ENCODE assay signal across 28 cellular contexts in genomic region chr10:83458611-83459010, GRCh38.
DNase-seq lines count a peak whose midpoint lies in the region; ATAC-seq, FAIRE-seq and TF ChIP-seq lines count a peak whose summit lies in the region.
"Had no signal": no experiment of that assay in that cellular context is flagged by ENCODE, and none has a peak within 500 bp of the region (broad histone marks: within the 10 kb centered on the region; RNA-seq: fewer than 3 reads in every experiment).

No MANE protein-coding gene starts in this region.

- H3K27ac ChIP-seq in heart left ventricle (no peak overlapping the region), PC-9 (no peak overlapping the region), kidney (ENCODE audit: low read depth in 2 of 2, low read length in 2 of 2) (no peak overlapping the region), aorta (ENCODE audit: low read depth in 1 of 2, low read length in 2 of 2) (no peak overlapping the region), uterus (no peak overlapping the region)
- H3K27ac ChIP-seq: 22Rv1, A549, BLaER1 had no signal

- H3K27ac Mint-ChIP-seq in T-helper 17 cell: no peak overlapping the region
- H3K27ac Mint-ChIP-seq: CD14-positive monocyte; CD4-positive, alpha-beta memory T cell; CD4-positive, CD25-positive, alpha-beta regulatory T cell; CD8-positive, alpha-beta memory T cell had no signal

- no peak overlapping the region for H3K4me2 ChIP-seq in PC-9
- H3K4me2 ChIP-seq: A549, BLaER1 had no signal

- intact Hi-C loops in Right ventricle myocardium inferior (cut with DNase I): no loop called here
- intact Hi-C loops in heart left ventricle (cut with DNase I): no loop called here
- intact Hi-C loops in PC-9 (cut with micrococcal nuclease; ENCODE audit: unreplicated experiment): no loop called here
- intact Hi-C loops in kidney (cut with DNase I): no loop called here
- intact Hi-C loops in aorta (cut with DNase I): no loop called here
- intact Hi-C loops in uterus (cut with DNase I; ENCODE audit: low total_unique reads): no loop called here

- BruUV-seq in PC-9 (replicated peaks; lab: Mats Ljungman, UMichigan): no TSS peak

- H3F3A ChIP-seq in PC-9 (ENCODE audit: insufficient read depth, low read depth): no peaks in the 10 kb centered on the region

- H3K4me3 ChIP-seq in heart left ventricle: no peak overlapping the region
- no peak overlapping the region for H3K4me3 ChIP-seq in PC-9
- no peak overlapping the region for H3K4me3 ChIP-seq in kidney (ENCODE audit: low read length in 2 of 2)
- no peak overlapping the region for H3K4me3 ChIP-seq in aorta (ENCODE audit: low read length in 2 of 2)
- no peak overlapping the region for H3K4me3 ChIP-seq in uterus
- H3K4me3 ChIP-seq: A549, BLaER1, GM12878 had no signal

- TF ChIP-seq CTCF in heart left ventricle (IDR thresholded peaks at IDR 0.05) (no peak), PC-9 (conservative IDR thresholded peaks at IDR 0.05) (no peak), kidney (IDR thresholded peaks at IDR 0.05; ENCODE audit: borderline replicate concordance, extremely low read depth, insufficient read depth) (no peak), GM10248 (IDR thresholded peaks at IDR 0.05; ENCODE audit: control extremely low read depth, extremely low read depth, low read depth, missing control alignments) (no peak), uterus (IDR thresholded peaks at IDR 0.05) (no peak)

- no peaks in the 10 kb centered on the region for H4K20me1 ChIP-seq in PC-9 (ENCODE audit: insufficient read depth)
- H4K20me1 ChIP-seq: BLaER1 had no signal

- no peak for FAIRE-seq in kidney (lab: Jason Lieb, UNC)
- FAIRE-seq: A549, GM12878, GM12892, GM18507 had no signal

- no peaks in the 10 kb centered on the region for H3K27me3 Mint-ChIP-seq in T-helper 17 cell
- H3K27me3 Mint-ChIP-seq: CD4-positive, alpha-beta memory T cell; CD4-positive, CD25-positive, alpha-beta regulatory T cell; CD8-positive, alpha-beta memory T cell had no signal

- DNase-seq in Right ventricle myocardium inferior (ENCODE audit: missing footprints) (peak; percentile 63), heart left ventricle (no peak), PC-9 (no peak), kidney (peak; percentile 43), aorta (no peak), T-helper 17 cell (no peak), GM10248 (ENCODE audit: extremely low spot score) (no peak), uterus (no peak)
- DNase-seq: BE2C; C1 segment of cervical spinal cord; CD4-positive, alpha-beta memory T cell; CD4-positive, CD25-positive, alpha-beta regulatory T cell; CD8-positive, alpha-beta memory T cell; COR-L47; DMS 273 treated with DMSO at 0.1 percent for 48 hours; DMS153; DMS53; DMS79; DND-41; EL; GDM1 had no signal

- H3K9me3 ChIP-seq in heart left ventricle: peaks cover 0 to 4% (median 0%) of the 10 kb centered on the region in 12 donors
- no peaks in the 10 kb centered on the region for H3K9me3 ChIP-seq in PC-9 (ENCODE audit: insufficient read depth, low read depth)
- no peaks in the 10 kb centered on the region for H3K9me3 ChIP-seq in kidney (ENCODE audit: control insufficient read depth in 1 of 2, low read length in 2 of 2)
- peaks cover 2% of the 10 kb centered on the region for H3K9me3 ChIP-seq in aorta (ENCODE audit: control insufficient read depth, low read length)
- H3K9me3 ChIP-seq in T-helper 17 cell (ENCODE audit: control insufficient read depth, low read length, poor library complexity, severe bottlenecking): no peaks in the 10 kb centered on the region
- H3K9me3 ChIP-seq in uterus: no peaks in the 10 kb centered on the region
- H3K9me3 ChIP-seq: A549, BE2C, BLaER1 had no signal

- no peaks in the 10 kb centered on the region for H3K4me1 ChIP-seq in heart left ventricle
- H3K4me1 ChIP-seq in PC-9 (replicated peaks; ENCODE audit: insufficient read depth): no peaks in the 10 kb centered on the region
- no peaks in the 10 kb centered on the region for H3K4me1 ChIP-seq in kidney (ENCODE audit: control insufficient read depth in 1 of 2, insufficient read depth in 1 of 2, low read depth in 1 of 2, low read length in 2 of 2)
- no peaks in the 10 kb centered on the region for H3K4me1 ChIP-seq in aorta (ENCODE audit: control insufficient read depth in 1 of 2, insufficient read depth in 2 of 2, low read length in 2 of 2)
- no peaks in the 10 kb centered on the region for H3K4me1 ChIP-seq in uterus
- H3K4me1 ChIP-seq: A549, BE2C, BLaER1 had no signal

- H3K36me3 Mint-ChIP-seq in T-helper 17 cell (ENCODE audit: low read depth): no peaks in the 10 kb centered on the region
- H3K36me3 Mint-ChIP-seq: CD14-positive monocyte; CD4-positive, alpha-beta memory T cell; CD4-positive, CD25-positive, alpha-beta regulatory T cell; CD8-positive, alpha-beta memory T cell had no signal

- CTCF ChIA-PET in PC-9 (lab: Charles Lee): no interaction called here
- CTCF ChIA-PET in GM10248 (lab: Yijun Ruan, JAX): no interaction called here

- no peak for ATAC-seq in Right ventricle myocardium inferior
- ATAC-seq in heart left ventricle: no peak
- ATAC-seq in aorta (ENCODE audit: low FRiP score): peak; percentile 49
- ATAC-seq in T-helper 17 cell: no peak
- ATAC-seq: A549, GM12878 had no signal

- no peak overlapping the region for H3K9ac ChIP-seq in kidney (ENCODE audit: low read length in 2 of 2)
- H3K9ac ChIP-seq: BLaER1 had no signal

- H3K4me3 Mint-ChIP-seq in T-helper 17 cell: no peak overlapping the region
- H3K4me3 Mint-ChIP-seq: CD14-positive monocyte; CD4-positive, alpha-beta memory T cell; CD4-positive, CD25-positive, alpha-beta regulatory T cell; CD8-positive, alpha-beta memory T cell had no signal

- POLR2A ChIA-PET in PC-9 (lab: Charles Lee; ENCODE audit: unreplicated experiment) (interaction anchor here (0.6 kb wide), 1 partner anchor 16 kb away, joined by 4 read pairs; no protein-coding TSS in a partner anchor), GM10248 (lab: Yijun Ruan, JAX) (no interaction called here)

- H3K79me2 ChIP-seq in PC-9 (ENCODE audit: low read depth): no peaks in the 10 kb centered on the region

- H3K4me1 Mint-ChIP-seq in T-helper 17 cell: no peaks in the 10 kb centered on the region
- H3K4me1 Mint-ChIP-seq: CD14-positive monocyte; CD4-positive, alpha-beta memory T cell; CD4-positive, CD25-positive, alpha-beta regulatory T cell; CD8-positive, alpha-beta memory T cell had no signal

- no peaks in the 10 kb centered on the region for H3K9me2 ChIP-seq in PC-9 (ENCODE audit: insufficient read depth)

- 0 out of 2 replicates have a peak overlapping the region, but pooled peaks have one; percentile 18 for H2AFZ ChIP-seq in PC-9

- no peaks in the 10 kb centered on the region for H3K27me3 ChIP-seq in heart left ventricle
- H3K27me3 ChIP-seq in PC-9 (ENCODE audit: insufficient read depth, low read depth): no peaks in the 10 kb centered on the region
- H3K27me3 ChIP-seq in aorta (ENCODE audit: control insufficient read depth in 1 of 2, insufficient read depth in 2 of 2, low read length in 1 of 2): no peaks in the 10 kb centered on the region
- no peaks in the 10 kb centered on the region for H3K27me3 ChIP-seq in uterus
- H3K27me3 ChIP-seq: BE2C, BLaER1 had no signal

- WGBS in heart left ventricle, 4 donors: 88 to 96% (median 92%) methylated on average over 13 of the region's 13 CpGs
- 90 to 100% methylated on average over 13 of the region's 13 CpGs for WGBS in aorta, 2 donors

- no peak for TF ChIP-seq POLR2A in heart left ventricle (IDR thresholded peaks at IDR 0.05)
- TF ChIP-seq POLR2A in uterus (IDR thresholded peaks at IDR 0.05): no peak

- H3K36me3 ChIP-seq in heart left ventricle (no peaks in the 10 kb centered on the region), PC-9 (ENCODE audit: low read depth) (no peaks in the 10 kb centered on the region), kidney (ENCODE audit: control insufficient read depth in 1 of 2, insufficient read depth in 2 of 2, low read length in 2 of 2) (no peaks in the 10 kb centered on the region), aorta (ENCODE audit: control insufficient read depth in 1 of 2, insufficient read depth in 2 of 2, low read length in 1 of 2) (no peaks in the 10 kb centered on the region), uterus (no peaks in the 10 kb centered on the region)
- H3K36me3 ChIP-seq: BE2C, BLaER1 had no signal

Comparison
In these comparisons a context has a peak if more than half of its experiments do, and no peak if none do; other contexts are left out.
1. DNase-seq: peak in Right ventricle myocardium inferior (single experiment) and kidney (single experiment); none in heart left ventricle (0 of 5), PC-9 (0 of 2), aorta (0 of 2), T-helper 17 cell (0 of 3), GM10248 (single experiment) and uterus (0 of 2).